In genomic region chr1:3752400-3752945, GRCh38 we compare ENCODE assay signal across 1 cellular context.
TF ChIP-seq lines count a peak whose summit lies in the region.

CCDC27 (plus strand) TSS chr1:3752450; CDS start chr1:3752482, 32 bp downstream.

TF ChIP-seq in HepG2, 621 proteins besides CTCF, POLR2A, EP300 and RAD21:
- TF ChIP-seq ZNF687 (CRISPR knock-in tag; IDR thresholded peaks at IDR 0.05) (0 out of 2 replicates have a peak, but pooled peaks have one; percentile 9), NFE2L1 (CRISPR knock-in tag; IDR thresholded peaks at IDR 0.05; ENCODE audit: borderline replicate concordance) (no peak)
